In genomic region chr4:108900018-108900417, GRCh38 we compare ENCODE assay signal across 1 cellular context.
TF ChIP-seq lines count a peak whose summit lies in the region.

No MANE protein-coding gene starts in this region.

TF ChIP-seq in WTC11, 78 proteins besides CTCF, POLR2A, EP300 and RAD21 (continued from another document):
- TF ChIP-seq STAT6 (CRISPR knock-in tag; conservative IDR thresholded peaks at IDR 0.05; ENCODE audit: low read depth) (no peak), CBFB (CRISPR knock-in tag; IDR thresholded peaks at IDR 0.05; ENCODE audit: low read depth) (no peak), PRRX2 (CRISPR knock-in tag; IDR thresholded peaks at IDR 0.05) (no peak), ZNF671 (CRISPR knock-in tag; IDR thresholded peaks at IDR 0.05) (no peak), ATF6 (CRISPR knock-in tag; IDR thresholded peaks at IDR 0.05) (no peak), TP53 (CRISPR knock-in tag; IDR thresholded peaks at IDR 0.05) (no peak)
